In the genomic region with DNA sequence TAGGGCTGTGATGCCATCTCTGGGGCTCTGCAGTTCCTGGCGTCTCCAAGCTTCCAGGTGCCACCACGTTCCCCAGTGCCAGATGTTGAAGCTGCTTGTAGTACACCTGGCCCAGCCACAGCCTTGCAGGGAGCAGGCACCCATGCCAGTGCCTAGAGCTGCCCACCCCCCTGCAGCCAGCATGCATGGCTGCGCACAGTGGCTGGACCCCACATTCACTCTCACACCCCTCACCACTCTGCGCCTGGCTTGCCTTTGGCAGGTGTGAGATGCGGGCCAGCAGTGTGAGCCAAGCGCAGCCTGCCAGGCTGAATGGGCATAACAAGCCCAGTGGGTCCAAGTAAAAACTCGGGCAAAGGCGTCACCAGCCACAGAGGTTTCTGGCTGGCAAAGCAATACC, we compare ENCODE assay signal across 20 cellular contexts.
"Had no signal": no experiment of that assay in that cellular context is flagged by ENCODE, and none has a peak within 500 bp of the region (broad histone marks: within the 10 kb centered on the region; RNA-seq: fewer than 3 reads in every experiment).

No MANE protein-coding gene starts in this region.

- H3K27me3 Mint-ChIP-seq: naive thymus-derived CD8-positive, alpha-beta T cell; progenitor cell of endocrine pancreas; stimulated activated naive B cell treated with anti-CD40 and anti-IgM and Interleukin-4, amounts not matched to agents 10 μg/mL and 1 μg/mL and 100 μg/mL, for 72 hours; stimulated activated naive CD8-positive, alpha-beta T cell treated with anti-CD3 and anti-CD28 coated beads, Interleukin-15, amount 100 ng/mL, for 72 hours had no signal

- H3K4me2 ChIP-seq: hepatocyte, smooth muscle cell had no signal

- H3K79me2 ChIP-seq: hepatocyte had no signal

- H3K4me3 Mint-ChIP-seq: endodermal cell; stimulated activated naive B cell treated with anti-CD40 and anti-IgM and Interleukin-4, amounts not matched to agents 10 μg/mL and 1 μg/mL and 100 μg/mL, for 72 hours; stimulated activated naive CD8-positive, alpha-beta T cell treated with anti-CD3 and anti-CD28 coated beads, Interleukin-15, amount 100 ng/mL, for 72 hours had no signal

- FAIRE-seq: endothelial cell of umbilical vein had no signal

- H3K27me3 ChIP-seq: foreskin keratinocyte, hepatocyte, ovary, testis, tibial nerve had no signal

- H3K27ac Mint-ChIP-seq: endodermal cell; progenitor cell of endocrine pancreas; stimulated activated naive B cell treated with anti-CD40 and anti-IgM and Interleukin-4, amounts not matched to agents 10 μg/mL and 1 μg/mL and 100 μg/mL, for 72 hours; stimulated activated naive CD8-positive, alpha-beta T cell treated with anti-CD3 and anti-CD28 coated beads, Interleukin-15, amount 100 ng/mL, for 72 hours had no signal

- DNase-seq: effector CD4-positive, alpha-beta T cell; endodermal cell; erythroblast; foreskin keratinocyte; left colon; mucosa of descending colon; naive thymus-derived CD8-positive, alpha-beta T cell; ovary; right cardiac atrium; stimulated activated CD4-positive, alpha-beta T cell treated with anti-CD3 and anti-CD28 coated beads, Interleukin-1b, Interleukin-23, amount 100 ng/mL, for 48 hours; stimulated activated CD4-positive, alpha-beta T cell treated with anti-CD3 and anti-CD28 coated beads, Interleukin-4, amount 100 ng/mL, for 4 hours; stimulated activated naive B cell treated with anti-CD40 and anti-IgM and Interleukin-4, amounts not matched to agents 10 μg/mL and 1 μg/mL and 100 μg/mL, for 72 hours; stimulated activated naive CD8-positive, alpha-beta T cell treated with anti-CD3 and anti-CD28 coated beads, Interleukin-15, amount 100 ng/mL, for 72 hours; testis had no signal

- H3K36me3 ChIP-seq: ovary had no signal

- ATAC-seq: foreskin keratinocyte; left colon; mucosa of descending colon; naive thymus-derived CD8-positive, alpha-beta T cell; right cardiac atrium; stimulated activated naive B cell treated with anti-CD40 and anti-IgM and Interleukin-4, amounts not matched to agents 10 μg/mL and 1 μg/mL and 100 μg/mL, for 72 hours; stimulated activated naive CD8-positive, alpha-beta T cell treated with anti-CD3 and anti-CD28 coated beads, Interleukin-15, amount 100 ng/mL, for 72 hours had no signal

- H3K4me3 ChIP-seq: coronary artery, hepatocyte, mucosa of descending colon, ovary, smooth muscle cell, testis, tibial nerve had no signal

- H3K9me3 Mint-ChIP-seq: naive thymus-derived CD8-positive, alpha-beta T cell; stimulated activated naive CD8-positive, alpha-beta T cell treated with anti-CD3 and anti-CD28 coated beads, Interleukin-15, amount 100 ng/mL, for 72 hours had no signal

- H2AFZ ChIP-seq: hepatocyte had no signal

- H3K9me3 ChIP-seq: mucosa of descending colon, ovary, testis, tibial nerve had no signal

- H3K4me1 Mint-ChIP-seq: endodermal cell; stimulated activated naive CD8-positive, alpha-beta T cell treated with anti-CD3 and anti-CD28 coated beads, Interleukin-15, amount 100 ng/mL, for 72 hours had no signal

- H3K4me1 ChIP-seq: foreskin keratinocyte had no signal

- H3K27ac ChIP-seq: coronary artery, foreskin keratinocyte, hepatocyte, ovary, testis, tibial nerve had no signal
